In genomic region chr9:17665450-17665849, GRCh38 we compare ENCODE assay signal across 2 cellular contexts.
TF ChIP-seq lines count a peak whose summit lies in the region.

No MANE protein-coding gene starts in this region.

TF ChIP-seq in HepG2, 621 proteins besides CTCF, POLR2A, EP300 and RAD21 (continued from another document):
- TF ChIP-seq ZNF770 (CRISPR knock-in tag; IDR thresholded peaks at IDR 0.05): no peak
- TF ChIP-seq CREB1 (IDR thresholded peaks at IDR 0.05): 0 out of 2 replicates have a peak, but pooled peaks have one; percentile 44
- TF ChIP-seq CREB1 (CRISPR knock-in tag; IDR thresholded peaks at IDR 0.05): no peak
- TF ChIP-seq KIAA2018 (CRISPR knock-in tag; IDR thresholded peaks at IDR 0.05; ENCODE audit: borderline replicate concordance): no peak
- no peak for TF ChIP-seq RFXANK (CRISPR knock-in tag; IDR thresholded peaks at IDR 0.05)
- TF ChIP-seq ZNF354B (CRISPR knock-in tag; IDR thresholded peaks at IDR 0.05): no peak
- TF ChIP-seq ZNF543 (CRISPR knock-in tag; IDR thresholded peaks at IDR 0.05): no peak
- no peak for TF ChIP-seq ZNF772 (CRISPR knock-in tag; IDR thresholded peaks at IDR 0.05)
- no peak for TF ChIP-seq ZNF614 (CRISPR knock-in tag; IDR thresholded peaks at IDR 0.05; ENCODE audit: borderline replicate concordance)
- TF ChIP-seq ZNF256 (CRISPR knock-in tag; conservative IDR thresholded peaks at IDR 0.05): no peak
- no peak for TF ChIP-seq FOXA3 (CRISPR knock-in tag; IDR thresholded peaks at IDR 0.05)
- TF ChIP-seq ZFP62 (CRISPR knock-in tag; IDR thresholded peaks at IDR 0.05): no peak
- no peak for TF ChIP-seq PHF21A (CRISPR knock-in tag; IDR thresholded peaks at IDR 0.05)
TF ChIP-seq in HepG2: peak in this region for 2.

TF ChIP-seq in HEK293, 187 proteins besides CTCF, POLR2A, EP300 and RAD21:
- TF ChIP-seq KLF17 (tag by site-specific recombination; IDR thresholded peaks at IDR 0.05) (no peak), ATF2 (tag by site-specific recombination; IDR thresholded peaks at IDR 0.05; ENCODE audit: low read depth) (peak; percentile 66; the same call in 1 of the 2 replicates)
